In the genomic region with DNA sequence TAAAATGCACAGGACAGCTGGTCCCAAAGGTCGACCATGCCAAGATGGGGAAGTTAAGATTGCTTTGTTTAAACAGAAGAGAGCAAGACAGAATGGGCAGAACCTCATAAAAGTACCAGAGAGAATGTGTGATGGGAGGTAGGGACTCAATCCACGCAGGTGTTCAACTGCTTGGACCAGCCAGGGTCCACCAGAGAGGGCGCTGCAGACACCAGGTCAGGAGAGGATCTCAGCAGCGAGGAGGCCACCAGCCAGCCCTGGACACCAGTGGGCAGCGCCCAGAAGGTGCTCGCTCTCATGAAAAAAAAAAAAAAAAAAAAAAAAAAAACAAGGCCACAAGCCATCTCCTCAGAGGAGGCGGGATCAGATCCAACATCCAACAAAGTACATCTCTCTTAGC, we compare ENCODE assay signal across 28 cellular contexts.
DNase-seq lines count a peak whose midpoint lies in the region; ATAC-seq and TF ChIP-seq lines count a peak whose summit lies in the region.
"Had no signal": no experiment of that assay in that cellular context is flagged by ENCODE, and none has a peak within 500 bp of the region (broad histone marks: within the 10 kb centered on the region; RNA-seq: fewer than 3 reads in every experiment).

No MANE protein-coding gene starts in this region.

- H3K18ac ChIP-seq in H9 (ENCODE audit: insufficient read length, low read depth, low read length) = no peak overlapping the region

- no peak overlapping the region for H2AK5ac ChIP-seq in H9 (ENCODE audit: insufficient read length, low read length)

- H3K23ac ChIP-seq in H9 (ENCODE audit: insufficient read length, low read depth, low read length) = no peak overlapping the region

- H2AFZ ChIP-seq in H9 (ENCODE audit: low read length) = no peak overlapping the region

- no peak overlapping the region for H4K8ac ChIP-seq in H9 (replicated peaks; ENCODE audit: insufficient read length, low read depth, low read length)

- no peak overlapping the region for H3K4me2 ChIP-seq in H9 (ENCODE audit: insufficient read depth, insufficient read length, low read length)

- no peak overlapping the region for H3K4me3 ChIP-seq in BE2C (ENCODE audit: low read depth, low read length)
- no peak overlapping the region for H3K4me3 ChIP-seq in astrocyte of the spinal cord (ENCODE audit: low read depth, low read length)
- H3K4me3 ChIP-seq in iPS DF 6.9 (ENCODE audit: low read length) = no peak overlapping the region
- no peak overlapping the region for H3K4me3 ChIP-seq in CD8-positive, alpha-beta memory T cell (ENCODE audit: low read length)
- H3K4me3 ChIP-seq: dorsolateral prefrontal cortex had no signal

- no CpG with 5 or more reads among the region's 7 CpGs for WGBS in H9 (ENCODE audit: extremely low coverage, insufficient read length, low lambda C conversion rate)
- no CpG with 5 or more reads among the region's 7 CpGs for WGBS in iPS DF 6.9 (ENCODE audit: insufficient coverage, insufficient read length)

- H2BK5ac ChIP-seq in H9 (ENCODE audit: insufficient read length, low read length) = no peak overlapping the region

- POLR2A ChIA-PET in CD8-positive, alpha-beta memory T cell (lab: Charles Lee) = no interaction called here

- no peaks in the 10 kb centered on the region for H3K27me3 Mint-ChIP-seq in H9 (ENCODE audit: low read depth)
- H3K27me3 Mint-ChIP-seq in CD8-positive, alpha-beta memory T cell = peaks cover 0 to 21% of the 10 kb centered on the region in 2 donors

- in situ Hi-C loops in astrocyte of the spinal cord (cut with HindIII; ENCODE audit: low sequenced_read_pairs) = no loop called here

- no peaks in the 10 kb centered on the region for H3K23me2 ChIP-seq in H9 (ENCODE audit: insufficient read length, low read depth, low read length, poor library complexity, severe bottlenecking)

- H3K27ac ChIP-seq in H9 (ENCODE audit: insufficient read length, low read depth, low read length) = no peak overlapping the region
- no peak overlapping the region for H3K27ac ChIP-seq in iPS DF 6.9 (ENCODE audit: low read length)
- no peak overlapping the region for H3K27ac ChIP-seq in CD8-positive, alpha-beta memory T cell (ENCODE audit: low read depth, low read length)
- H3K27ac ChIP-seq: HL-60 had no signal

- no peak overlapping the region for H3K9ac ChIP-seq in H9 (ENCODE audit: extremely low read depth, insufficient read length, low read length)

- no peak overlapping the region for H3K27ac Mint-ChIP-seq in H9
- H3K27ac Mint-ChIP-seq in CD8-positive, alpha-beta memory T cell = no peak overlapping the region
- H3K27ac Mint-ChIP-seq: activated CD4-positive, alpha-beta memory T cell treated with anti-CD3 and anti-CD28 coated beads for 36 hours; activated naive CD8-positive, alpha-beta T cell; activated T-helper 2 cell treated with anti-CD3 and anti-CD28 coated beads, Interferon-gamma antibody, Interleukin-2, Interleukin-4, amounts not matched to agents 10 μg/mL and 5 μg/mL and 100 μg/mL, durations not matched to agents 14 hours and 24 hours and 36 hours had no signal

- ATAC-seq in GM21786 (IDR thresholded peaks at IDR 0.05; ENCODE audit: unreplicated experiment) (no peak), GM21723 (IDR thresholded peaks at IDR 0.05; ENCODE audit: unreplicated experiment) (no peak), HG02970 (IDR thresholded peaks at IDR 0.05; ENCODE audit: low FRiP score, unreplicated experiment) (no peak)
- ATAC-seq: left lobe of liver had no signal

- H2BK20ac ChIP-seq in H9 (ENCODE audit: low read depth, low read length, poor library complexity, severe bottlenecking) = no peak overlapping the region

- H3K79me2 ChIP-seq in H9 (ENCODE audit: insufficient read depth, low read length) = no peaks in the 10 kb centered on the region

- peaks cover 18% of the 10 kb centered on the region for H3K36me3 ChIP-seq in BE2C
- H3K36me3 ChIP-seq in iPS DF 6.9 (ENCODE audit: control insufficient read depth, insufficient read depth, low read length) = no peaks in the 10 kb centered on the region
- no peaks in the 10 kb centered on the region for H3K36me3 ChIP-seq in CD8-positive, alpha-beta memory T cell (ENCODE audit: insufficient read depth, low read length)

- H3K56ac ChIP-seq in H9 (ENCODE audit: insufficient read length, low read depth, low read length) = no peak overlapping the region

- H3K27me3 ChIP-seq in BE2C (no peaks in the 10 kb centered on the region), H9 (ENCODE audit: insufficient read depth, low read length) (no peaks in the 10 kb centered on the region), iPS DF 6.9 (ENCODE audit: control insufficient read depth, insufficient read depth, low read length) (no peaks in the 10 kb centered on the region)
- H3K27me3 ChIP-seq in CD8-positive, alpha-beta memory T cell (ENCODE audit: insufficient read depth, low read length, poor library complexity, severe bottlenecking) = no peaks in the 10 kb centered on the region
- H3K27me3 ChIP-seq: dorsolateral prefrontal cortex had no signal

- no peaks in the 10 kb centered on the region for H3K4me1 ChIP-seq in BE2C
- H3K4me1 ChIP-seq in H9 (ENCODE audit: insufficient read depth, low read length) = no peaks in the 10 kb centered on the region
- H3K4me1 ChIP-seq in iPS DF 6.9 (ENCODE audit: control insufficient read depth, insufficient read depth, low read length) = no peaks in the 10 kb centered on the region
- H3K4me1 ChIP-seq in CD8-positive, alpha-beta memory T cell (ENCODE audit: insufficient read depth, low read length) = no peaks in the 10 kb centered on the region

- no peak overlapping the region for H2BK120ac ChIP-seq in H9 (ENCODE audit: low read depth, low read length, poor library complexity, severe bottlenecking)

- no peaks in the 10 kb centered on the region for H4K20me1 ChIP-seq in H9 (ENCODE audit: control insufficient read depth, insufficient read depth, insufficient read length)

- H3T11ph ChIP-seq in H9 (ENCODE audit: low read length) = no peak overlapping the region

- H3K14ac ChIP-seq in H9 (ENCODE audit: insufficient read depth, low read length) = no peak overlapping the region

- H3K4me3 Mint-ChIP-seq in H9 = no peak overlapping the region
- no peak overlapping the region for H3K4me3 Mint-ChIP-seq in CD8-positive, alpha-beta memory T cell
- H3K4me3 Mint-ChIP-seq: activated CD4-positive, alpha-beta memory T cell treated with anti-CD3 and anti-CD28 coated beads for 36 hours; activated naive CD8-positive, alpha-beta T cell had no signal

- peaks cover 0 to 4% (median 0%) of the 10 kb centered on the region in 3 experiments; a peak in 2 of 7 replicates for H3K36me3 Mint-ChIP-seq in H9 (ENCODE audit: insufficient read depth in 1 of 3, low read depth in 3 of 3)
- no peaks in the 10 kb centered on the region for H3K36me3 Mint-ChIP-seq in CD8-positive, alpha-beta memory T cell
- H3K36me3 Mint-ChIP-seq: activated CD4-positive, alpha-beta memory T cell treated with anti-CD3 and anti-CD28 coated beads for 36 hours had no signal

- H2BK12ac ChIP-seq in H9 (ENCODE audit: insufficient read length, low read depth, low read length) = no peak overlapping the region

- no peak overlapping the region for H2BK15ac ChIP-seq in H9 (ENCODE audit: low read depth, low read length)

- no peak overlapping the region for H4K5ac ChIP-seq in H9 (ENCODE audit: insufficient read length, low read depth, low read length)

- DNase-seq in BE2C (no peak), H9 (peak; percentile 39), astrocyte of the spinal cord (ENCODE audit: low read depth, low spot score) (no peak), iPS DF 6.9 (ENCODE audit: low read depth, low spot score) (peak; percentile 9)
- DNase-seq in CD8-positive, alpha-beta memory T cell = no peak
- DNase-seq: activated CD4-positive, alpha-beta memory T cell treated with anti-CD3 and anti-CD28 coated beads for 36 hours; activated CD4-positive, CD25-positive, alpha-beta regulatory T cell; aorta; C1 segment of cervical spinal cord; central memory CD4-positive, alpha-beta T cell; dorsolateral prefrontal cortex; GOT3; head of caudate nucleus; mesendoderm; NCI-H1092; NCI-H1930; NCI-H226; NCI-H748 treated with DMSO at 0.1 percent for 48 hours; nucleus accumbens; retina; T-helper 9 cell had no signal

- no peak overlapping the region for H4K91ac ChIP-seq in H9 (ENCODE audit: insufficient read length, low read depth, low read length)

- CTCF ChIA-PET in CD8-positive, alpha-beta memory T cell (lab: Charles Lee) = no interaction called here

- H3K9me3 ChIP-seq in BE2C = no peaks in the 10 kb centered on the region
- no peaks in the 10 kb centered on the region for H3K9me3 ChIP-seq in H9 (ENCODE audit: control insufficient read depth, low read depth, low read length)
- no peaks in the 10 kb centered on the region for H3K9me3 ChIP-seq in iPS DF 6.9 (ENCODE audit: control insufficient read depth, insufficient read depth, low read length)
- H3K9me3 ChIP-seq in CD8-positive, alpha-beta memory T cell (ENCODE audit: low read length) = no peaks in the 10 kb centered on the region

- no peak overlapping the region for H3K4ac ChIP-seq in H9 (ENCODE audit: low read depth, low read length)

- TF ChIP-seq CTCF in BE2C (IDR thresholded peaks at IDR 0.05; ENCODE audit: low read depth, low read length) (peak; percentile 32), H9 (conservative IDR thresholded peaks at IDR 0.05) (peak; percentile 58), astrocyte of the spinal cord (IDR thresholded peaks at IDR 0.05; ENCODE audit: low read depth, low read length) (peak; percentile 6)

- no peaks in the 10 kb centered on the region for H3K79me1 ChIP-seq in H9 (ENCODE audit: insufficient read depth, low read depth, low read length, poor library complexity, severe bottlenecking)

- H3K9me3 Mint-ChIP-seq in H9 = peaks cover 0 to 2% of the 10 kb centered on the region in 2 experiments; a peak in 3 of 5 replicates
- H3K9me3 Mint-ChIP-seq in CD8-positive, alpha-beta memory T cell = no peaks in the 10 kb centered on the region
- H3K9me3 Mint-ChIP-seq: activated CD4-positive, alpha-beta memory T cell treated with anti-CD3 and anti-CD28 coated beads for 36 hours; activated T-helper 2 cell treated with anti-CD3 and anti-CD28 coated beads, Interferon-gamma antibody, Interleukin-2, Interleukin-4, amounts not matched to agents 10 μg/mL and 5 μg/mL and 100 μg/mL, durations not matched to agents 14 hours and 24 hours and 36 hours had no signal

- no peaks in the 10 kb centered on the region for H3K4me1 Mint-ChIP-seq in H9
- H3K4me1 Mint-ChIP-seq in CD8-positive, alpha-beta memory T cell = no peaks in the 10 kb centered on the region

Comparison
In these comparisons a context has a peak if more than half of its experiments do, and no peak if none do; other contexts are left out.
1. DNase-seq: peak in H9 (single experiment) and iPS DF 6.9 (single experiment); none in BE2C (single experiment), astrocyte of the spinal cord (single experiment) and CD8-positive, alpha-beta memory T cell (0 of 5).
2. CTCF ChIP-seq: peak in every context shown above with its lines; median percentile 58 in H9; 32 in BE2C; 6 in astrocyte of the spinal cord.